In genomic region chr11:103055174-103055890, GRCh38 we compare ENCODE assay signal across 1 cellular context.
TF ChIP-seq lines count a peak whose summit lies in the region.

No MANE protein-coding gene starts in this region.

TF ChIP-seq in K562, 482 proteins besides CTCF, POLR2A, EP300 and RAD21 (continued from another document):
- TF ChIP-seq PCBP2 (IDR thresholded peaks at IDR 0.05; ENCODE audit: low read depth, low read length, poor library complexity, severe bottlenecking): no peak
- TF ChIP-seq MGA (IDR thresholded peaks at IDR 0.05): no peak
- TF ChIP-seq BCLAF1 (IDR thresholded peaks at IDR 0.05; ENCODE audit: borderline replicate concordance in 1 of 2, control insufficient read depth in 1 of 2, low read depth in 2 of 2, low read length in 1 of 2): no peak
